ENCODE assay signal across 12 cellular contexts in genomic region chr1:6788946-6789345, GRCh38. TPM values are rescaled to one million over a fixed set of nuclear protein-coding genes. Genes with fewer than 3 reads are reported as not detected.
DNase-seq lines count a peak whose midpoint lies in the region; ATAC-seq and TF ChIP-seq lines count a peak whose summit lies in the region.
"Had no signal": no experiment of that assay in that cellular context is flagged by ENCODE, and none has a peak within 500 bp of the region (broad histone marks: within the 10 kb centered on the region; RNA-seq: fewer than 3 reads in every experiment).

No MANE protein-coding gene starts in this region.

- H3K4me1 ChIP-seq in CD8-positive, alpha-beta T cell (ENCODE audit: insufficient read depth, low read length): peaks cover 18% of the 10 kb centered on the region

- no peaks in the 10 kb centered on the region for H3K36me3 ChIP-seq in CD8-positive, alpha-beta T cell (ENCODE audit: insufficient read depth, low read length)
- H3K36me3 ChIP-seq: breast epithelium had no signal

- no peaks in the 10 kb centered on the region for H3K27me3 ChIP-seq in CD8-positive, alpha-beta T cell (ENCODE audit: insufficient read depth, low read length)
- H3K27me3 ChIP-seq: breast epithelium had no signal

- POLR2A ChIA-PET in CD8-positive, alpha-beta T cell (lab: Charles Lee): no interaction called here
- POLR2A ChIA-PET in WTC11 (lab: Charles Lee): no interaction called here

- H3K36me3 Mint-ChIP-seq in CD8-positive, alpha-beta T cell: peaks cover 21% of the 10 kb centered on the region
- H3K36me3 Mint-ChIP-seq in WTC11: no peaks in the 10 kb centered on the region

- H3K27ac Mint-ChIP-seq in CD8-positive, alpha-beta T cell: peak overlapping the region; percentile 12
- H3K27ac Mint-ChIP-seq in WTC11: peak overlapping the region; percentile 73

- no peaks in the 10 kb centered on the region for H3K27me3 Mint-ChIP-seq in CD8-positive, alpha-beta T cell (ENCODE audit: low read depth)
- no peaks in the 10 kb centered on the region for H3K27me3 Mint-ChIP-seq in WTC11 (ENCODE audit: low read depth)

- peak overlapping the region; percentile 1 for H3K4me3 Mint-ChIP-seq in CD8-positive, alpha-beta T cell
- no peak overlapping the region for H3K4me3 Mint-ChIP-seq in WTC11

- no peak overlapping the region for H3K4me3 ChIP-seq in CD8-positive, alpha-beta T cell (ENCODE audit: low read depth, low read length)
- H3K4me3 ChIP-seq: breast epithelium, psoas muscle had no signal

- intact Hi-C loops in CD8-positive, alpha-beta T cell (cut with DNase I, micrococcal nuclease): loop anchor here (5.0 to 10.0 kb wide), 6 partner anchors 187 to 996 kb away; partner anchors contain the start of genes ACOT7 (in 1 of the 2), KLHL21 (in 1 of the 2), NPHP4 (in 1 of the 2) and PER3 (in 1 of the 2)

- no peak for TF ChIP-seq CTCF in CD8-positive, alpha-beta T cell (IDR thresholded peaks at IDR 0.05)
- TF ChIP-seq CTCF in WTC11 (IDR thresholded peaks at IDR 0.05): no peak

- no peak for ATAC-seq in CD8-positive, alpha-beta T cell
- ATAC-seq in WTC11: no peak
- no peak for ATAC-seq in GM18861 (IDR thresholded peaks at IDR 0.05; ENCODE audit: unreplicated experiment)
- no peak for ATAC-seq in GM21717 (IDR thresholded peaks at IDR 0.05; ENCODE audit: unreplicated experiment)
- ATAC-seq: left colon, psoas muscle had no signal

- H3K9me3 ChIP-seq in CD8-positive, alpha-beta T cell (ENCODE audit: low read length): no peaks in the 10 kb centered on the region
- H3K9me3 ChIP-seq: breast epithelium, psoas muscle had no signal

- no peaks in the 10 kb centered on the region for H3K9me3 Mint-ChIP-seq in CD8-positive, alpha-beta T cell
- no peaks in the 10 kb centered on the region for H3K9me3 Mint-ChIP-seq in WTC11

- peaks cover 60% of the 10 kb centered on the region for H3K4me1 Mint-ChIP-seq in CD8-positive, alpha-beta T cell (ENCODE audit: low read depth)
- peaks cover 48% of the 10 kb centered on the region for H3K4me1 Mint-ChIP-seq in WTC11

- H3K27ac ChIP-seq in CD8-positive, alpha-beta T cell (ENCODE audit: low read depth, low read length): no peak overlapping the region
- H3K27ac ChIP-seq: breast epithelium, psoas muscle had no signal

- CTCF ChIA-PET in CD8-positive, alpha-beta T cell (lab: Charles Lee): interaction anchor here (0.7 to 1.1 kb wide), 2 partner anchors 88 to 101 kb away, joined by 3 to 4 read pairs; partner anchors contain the start of gene DNAJC11
- CTCF ChIA-PET in WTC11 (lab: Charles Lee): no interaction called here

- DNase-seq in AML-193 (lab: John Stamatoyannopoulos, UW) (peak; percentile 28), WTC11 (ENCODE audit: low spot score) (no peak), lung microvascular endothelial cell (ENCODE audit: low read depth in 2 of 2) (peak; percentile 8 to 38), NCI-H1436 (lab: John Stamatoyannopoulos, UW) (no peak)
- DNase-seq in CD8-positive, alpha-beta T cell: no peak
- no peak for DNase-seq in activated CD8-positive, alpha-beta memory T cell treated with anti-CD3 and anti-CD28 coated beads, Interleukin-2, amount 50 U/mL, for 48 hours
- DNase-seq: activated CD4-positive, alpha-beta T cell treated with anti-CD3 and anti-CD28 coated beads, Interleukin-2, amount 50 U/mL, for 48 hours; left colon; psoas muscle had no signal

TF ChIP-seq in WTC11, 78 proteins besides CTCF, POLR2A, EP300 and RAD21:
- TF ChIP-seq NR1H2 (CRISPR knock-in tag; IDR thresholded peaks at IDR 0.05) (no peak), NR2C2 (CRISPR knock-in tag; IDR thresholded peaks at IDR 0.05) (no peak), NFATC4 (CRISPR knock-in tag; IDR thresholded peaks at IDR 0.05) (no peak), PRRX2 (CRISPR knock-in tag; IDR thresholded peaks at IDR 0.05) (no peak), OVOL2 (CRISPR knock-in tag; IDR thresholded peaks at IDR 0.05; ENCODE audit: borderline replicate concordance) (no peak), RELA (CRISPR knock-in tag; IDR thresholded peaks at IDR 0.05; ENCODE audit: borderline replicate concordance) (no peak), ZNF317 (CRISPR knock-in tag; IDR thresholded peaks at IDR 0.05; ENCODE audit: borderline replicate concordance, low read depth) (no peak), ZNF532 (CRISPR knock-in tag; IDR thresholded peaks at IDR 0.05; ENCODE audit: borderline replicate concordance) (no peak), ESRRA (CRISPR knock-in tag; IDR thresholded peaks at IDR 0.05; ENCODE audit: borderline replicate concordance) (no peak)
- TF ChIP-seq, protein P1, sequence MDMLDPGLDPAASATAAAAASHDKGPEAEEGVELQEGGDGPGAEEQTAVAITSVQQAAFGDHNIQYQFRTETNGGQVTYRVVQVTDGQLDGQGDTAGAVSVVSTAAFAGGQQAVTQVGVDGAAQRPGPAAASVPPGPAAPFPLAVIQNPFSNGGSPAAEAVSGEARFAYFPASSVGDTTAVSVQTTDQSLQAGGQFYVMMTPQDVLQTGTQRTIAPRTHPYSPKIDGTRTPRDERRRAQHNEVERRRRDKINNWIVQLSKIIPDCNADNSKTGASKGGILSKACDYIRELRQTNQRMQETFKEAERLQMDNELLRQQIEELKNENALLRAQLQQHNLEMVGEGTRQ (CRISPR knock-in tag; IDR thresholded peaks at IDR 0.05): no peak

RNA-seq across cellular contexts. Expression of gene CAMTA1, which starts 3.7 kb away (rescaled TPM):
- total RNA-seq in CD8-positive, alpha-beta T cell: 10 to 100 TPM; 43.9 to 46.5 TPM
- 86.4 to 116 TPM (median 112 TPM) in 3 replicates for total RNA-seq in WTC11 (2021)
- total RNA-seq in lung microvascular endothelial cell: 36.6 and 40.9 TPM in 2 replicates

Comparison
In these comparisons a context has a peak if more than half of its experiments do, and no peak if none do; other contexts are left out.
1. DNase-seq: peak in AML-193 (2 of 2) and lung microvascular endothelial cell (2 of 2); none in CD8-positive, alpha-beta T cell (0 of 7), WTC11 (single experiment), NCI-H1436 (single experiment) and activated CD8-positive, alpha-beta memory T cell treated with anti-CD3 and anti-CD28 coated beads, Interleukin-2, amount 50 U/mL, for 48 hours (single experiment).